24 cellular contexts compared by ENCODE assay signal in genomic region chr10:127964644-127965043, GRCh38. TPM values are rescaled to one million over a fixed set of nuclear protein-coding genes. Genes with fewer than 3 reads are reported as not detected.
DNase-seq lines count a peak whose midpoint lies in the region; ATAC-seq and TF ChIP-seq lines count a peak whose summit lies in the region.
"Had no signal": no experiment of that assay in that cellular context is flagged by ENCODE, and none has a peak within 500 bp of the region (broad histone marks: within the 10 kb centered on the region; RNA-seq: fewer than 3 reads in every experiment).

No MANE protein-coding gene starts in this region.

- H2BK5ac ChIP-seq in mesenchymal stem cell (ENCODE audit: low read depth, low read length, poor library complexity, severe bottlenecking) = no peak overlapping the region

- H2AFZ ChIP-seq in MM.1S (ENCODE audit: low read length) (peak overlapping the region; percentile 33), mesenchymal stem cell (ENCODE audit: low read depth, low read length) (no peak overlapping the region)

- TF ChIP-seq CTCF in MM.1S (IDR thresholded peaks at IDR 0.05; ENCODE audit: low read length) = no peak
- TF ChIP-seq CTCF in dorsolateral prefrontal cortex (IDR thresholded peaks at IDR 0.05 in 54 of 56, conservative IDR thresholded peaks at IDR 0.05 in 2 of 56; ENCODE audit: low read depth in 1 of 56, partially characterized antibody in 56 of 56) = no peak

- H3K4me3 ChIP-seq in MM.1S (ENCODE audit: low read length) (no peak overlapping the region), dorsolateral prefrontal cortex (peak overlapping the region in 44 of 59 donors; percentile 6 to 61 (median 32)), mesenchymal stem cell (ENCODE audit: insufficient read depth in 1 of 2, low read depth in 1 of 2, low read length in 2 of 2) (peak overlapping the region in 1 of 2 experiments; percentile 71), H7 (ENCODE audit: insufficient read depth, low read depth, low read length) (no peak overlapping the region)
- H3K4me3 ChIP-seq: A549, K562, Peyer's patch, SK-N-MC had no signal

- peak overlapping the region; percentile 14; the same call in 1 of the 2 replicates for H3K4me2 ChIP-seq in MM.1S (ENCODE audit: low read depth, low read length)
- no peak overlapping the region for H3K4me2 ChIP-seq in mesenchymal stem cell (ENCODE audit: low read length, poor library complexity, severe bottlenecking)
- H3K4me2 ChIP-seq: A549 had no signal

- no peaks in the 10 kb centered on the region for H3F3A ChIP-seq in MM.1S (ENCODE audit: insufficient read depth, low read length)

- no peak for ATAC-seq in GM18868 (IDR thresholded peaks at IDR 0.05; ENCODE audit: unreplicated experiment)
- ATAC-seq: A549, HepG2, K562 had no signal

- no peak overlapping the region for H2AK5ac ChIP-seq in mesenchymal stem cell (ENCODE audit: low read length, severe bottlenecking)

- no peak overlapping the region for H2BK15ac ChIP-seq in mesenchymal stem cell (ENCODE audit: low read depth, poor library complexity, severe bottlenecking)

- no peaks in the 10 kb centered on the region for H3K27me3 ChIP-seq in MM.1S (replicated peaks; ENCODE audit: insufficient read depth, low read length)
- H3K27me3 ChIP-seq in dorsolateral prefrontal cortex = no peaks in the 10 kb centered on the region
- no peaks in the 10 kb centered on the region for H3K27me3 ChIP-seq in mesenchymal stem cell (ENCODE audit: control insufficient read depth in 1 of 2, insufficient read depth in 1 of 2, low read length in 2 of 2)
- H3K27me3 ChIP-seq in H7 (ENCODE audit: control insufficient read depth, insufficient read depth, low read length) = no peaks in the 10 kb centered on the region
- H3K27me3 ChIP-seq: Peyer's patch had no signal

- no peak overlapping the region for H4K91ac ChIP-seq in mesenchymal stem cell (ENCODE audit: low read length)

- intact Hi-C loops in dorsolateral prefrontal cortex (cut with DNase I) = loop anchor here in 1 of 2 donors (5.0 kb wide), 1 partner anchor 42 kb away; no protein-coding TSS in a partner anchor

- H3K27ac ChIP-seq in MM.1S (ENCODE audit: low read length) (no peak overlapping the region), dorsolateral prefrontal cortex (peak overlapping the region in 27 of 59 donors; percentile 1 to 76 (median 43)), mesenchymal stem cell (ENCODE audit: low read length, poor library complexity, severe bottlenecking) (no peak overlapping the region), substantia nigra (ENCODE audit: low read depth, low read length, poor library complexity, severe bottlenecking) (peak overlapping the region; percentile 23)
- H3K27ac ChIP-seq: A549, Peyer's patch, SK-N-MC had no signal

- H3K79me2 ChIP-seq in MM.1S (ENCODE audit: low read length) = no peaks in the 10 kb centered on the region

- H3K9ac ChIP-seq in MM.1S (ENCODE audit: low read length) = no peak overlapping the region
- H3K9ac ChIP-seq in mesenchymal stem cell (ENCODE audit: low read length) = peak overlapping the region; percentile 34

- no peak overlapping the region for H2BK12ac ChIP-seq in mesenchymal stem cell (ENCODE audit: low read length in 2 of 2)

- H4K8ac ChIP-seq in mesenchymal stem cell (ENCODE audit: low read length) = no peak overlapping the region

- no peak overlapping the region for H2BK120ac ChIP-seq in mesenchymal stem cell (ENCODE audit: low read depth, low read length)

- DNase-seq in MM.1S (peak; percentile 40), dorsolateral prefrontal cortex (no peak), mesenchymal stem cell (no peak), substantia nigra (lab: John Stamatoyannopoulos, UW) (peak in 8 of 49 donors; percentile 18 to 50 (median 26)), NCI-H1694 treated with DMSO at 0.1 percent for 48 hours (lab: John Stamatoyannopoulos, UW) (no peak), H7 (no peak), HuH-7 (ENCODE audit: low spot score) (no peak)
- DNase-seq: CD8-positive, alpha-beta memory T cell; DMS 273 treated with DMSO at 0.1 percent for 48 hours; DMS79 treated with DMSO at 0.1 percent for 48 hours; GF-D8; NCI-H1694; NCI-H2081; NCI-H2227 treated with DMSO at 0.1 percent for 48 hours; NCI-H69; OCI-M1; SIG-M5; SW 1271 had no signal

- no peak overlapping the region for H3K4ac ChIP-seq in mesenchymal stem cell (ENCODE audit: low read depth in 1 of 2, low read length in 2 of 2)

- no peaks in the 10 kb centered on the region for H3K36me3 ChIP-seq in MM.1S (replicated peaks; ENCODE audit: insufficient read depth, low read length)
- H3K36me3 ChIP-seq in mesenchymal stem cell (ENCODE audit: control insufficient read depth in 1 of 2, insufficient read depth in 2 of 2, low read depth in 1 of 2, low read length in 2 of 2) = no peaks in the 10 kb centered on the region
- no peaks in the 10 kb centered on the region for H3K36me3 ChIP-seq in H7 (replicated peaks; ENCODE audit: control insufficient read depth, insufficient read depth, low read length)
- H3K36me3 ChIP-seq: Peyer's patch had no signal

- H3K23ac ChIP-seq in mesenchymal stem cell (ENCODE audit: low read length in 2 of 2) = no peak overlapping the region

- peaks cover 4% of the 10 kb centered on the region for H3K79me1 ChIP-seq in mesenchymal stem cell (replicated peaks; ENCODE audit: low read length, poor library complexity, severe bottlenecking)

- H4K20me1 ChIP-seq in MM.1S (ENCODE audit: insufficient read depth, low read length) = no peaks in the 10 kb centered on the region

- no peak overlapping the region for H3K14ac ChIP-seq in mesenchymal stem cell (ENCODE audit: low read length in 2 of 2)

- H3K18ac ChIP-seq in mesenchymal stem cell (ENCODE audit: low read depth in 1 of 2, low read length in 2 of 2) = no peak overlapping the region

- H3K4me1 ChIP-seq in MM.1S (ENCODE audit: low read length) (no peaks in the 10 kb centered on the region), mesenchymal stem cell (ENCODE audit: control insufficient read depth, insufficient read depth, low read depth, low read length) (no peaks in the 10 kb centered on the region)
- H3K4me1 ChIP-seq: A549 had no signal

- H3K9me3 ChIP-seq in MM.1S (replicated peaks; ENCODE audit: insufficient read depth, low read length) (no peaks in the 10 kb centered on the region), mesenchymal stem cell (ENCODE audit: control insufficient read depth, low read length) (no peaks in the 10 kb centered on the region)
- H3K9me3 ChIP-seq: A549, Peyer's patch had no signal

- WGBS in mesenchymal stem cell = 96% methylated on average over 12 of the region's 12 CpGs

- H3K9me2 ChIP-seq in MM.1S (replicated peaks; ENCODE audit: insufficient read depth, low read length) = no peaks in the 10 kb centered on the region

RNA-seq across cellular contexts. Expression of gene PTPRE, which starts 57.7 kb away (rescaled TPM):
- total RNA-seq in dorsolateral prefrontal cortex = 10 to 100 TPM; 26.2 to 55.9 (median 39.1) TPM
- polyA plus RNA-seq in mesenchymal stem cell (2013, experiment 1 of 2) = 20.4 TPM
- 22.5 TPM for polyA plus RNA-seq in mesenchymal stem cell (2013, experiment 2 of 2)
- 0.04 and 0.69 TPM in 2 replicates for total RNA-seq in H7 (2014; rRNA removed; shearing (Covaris generic))

Comparison
In these comparisons a context has a peak if more than half of its experiments do, and no peak if none do; other contexts are left out.
1. H3K4me3 ChIP-seq: peak in dorsolateral prefrontal cortex (44 of 59); none in MM.1S (single experiment) and H7 (single experiment).
2. RNA of gene PTPRE, which starts 57.7 kb away (total RNA-seq): 26.2 to 55.9 TPM in dorsolateral prefrontal cortex; 0.04 to 0.69 TPM in H7; every median in the first group is over 10 times any median in the second.